26 cellular contexts compared by ENCODE assay signal in genomic region chr1:41226816-41227215, GRCh38.
"Had no signal": no experiment of that assay in that cellular context is flagged by ENCODE, and none has a peak within 500 bp of the region (broad histone marks: within the 10 kb centered on the region; RNA-seq: fewer than 3 reads in every experiment).

No MANE protein-coding gene starts in this region.

- ATAC-seq: activated CD8-positive, alpha-beta T cell treated with anti-CD3 and anti-CD28 coated beads for 36 hours; activated T-helper 17 cell treated with anti-CD3 and anti-CD28 coated beads, Interleukin-2, amount 50 U/mL, for 72 hours; gastroesophageal sphincter; mucosa of descending colon; naive thymus-derived CD4-positive, alpha-beta T cell; psoas muscle; right cardiac atrium had no signal

- H3K36me3 ChIP-seq: gastroesophageal sphincter, heart left ventricle, ovary, thoracic aorta, upper lobe of left lung had no signal

- H3K27me3 Mint-ChIP-seq: activated B cell treated with CpG ODN at 0.5 μM for 24 hours; activated CD8-positive, alpha-beta T cell treated with anti-CD3 and anti-CD28 coated beads for 36 hours; activated naive CD8-positive, alpha-beta T cell treated with anti-CD3 and anti-CD28 coated beads, Interleukin-2, amount 10 ng/mL, durations not matched to agents 7 days and 5 days; activated T-helper 17 cell treated with anti-CD3 and anti-CD28 coated beads, Interleukin-2, amount 50 U/mL, for 72 hours; brain; central memory CD8-positive, alpha-beta T cell; memory B cell; naive thymus-derived CD4-positive, alpha-beta T cell had no signal

- H3K4me3 Mint-ChIP-seq: activated B cell treated with CpG ODN at 0.5 μM for 24 hours; activated CD8-positive, alpha-beta T cell treated with anti-CD3 and anti-CD28 coated beads for 36 hours; activated naive CD8-positive, alpha-beta T cell treated with anti-CD3 and anti-CD28 coated beads, Interleukin-2, amount 10 ng/mL, durations not matched to agents 7 days and 5 days; activated T-helper 17 cell treated with anti-CD3 and anti-CD28 coated beads, Interleukin-2, amount 50 U/mL, for 72 hours; brain; central memory CD8-positive, alpha-beta T cell; immature natural killer cell; memory B cell; naive thymus-derived CD4-positive, alpha-beta T cell had no signal

- H3K9me3 ChIP-seq: gastroesophageal sphincter, heart left ventricle, mucosa of descending colon, ovary, psoas muscle, thoracic aorta, upper lobe of left lung had no signal

- H3K4me1 Mint-ChIP-seq: activated T-helper 17 cell treated with anti-CD3 and anti-CD28 coated beads, Interleukin-2, amount 50 U/mL, for 72 hours had no signal

- H3K27me3 ChIP-seq: gastroesophageal sphincter, heart left ventricle, ovary, upper lobe of left lung had no signal

- H3K27ac ChIP-seq: coronary artery, gastroesophageal sphincter, heart left ventricle, ovary, psoas muscle, thoracic aorta, upper lobe of left lung had no signal

- DNase-seq: activated B cell treated with CpG ODN at 0.5 μM for 24 hours; activated CD4-positive, alpha-beta T cell treated with anti-CD3 and anti-CD28 coated beads for 48 hours; activated CD8-positive, alpha-beta T cell treated with anti-CD3 and anti-CD28 coated beads for 36 hours; activated naive CD4-positive, alpha-beta T cell; activated naive CD8-positive, alpha-beta T cell treated with anti-CD3 and anti-CD28 coated beads, Interleukin-2, amount 10 ng/mL, durations not matched to agents 7 days and 5 days; activated T-cell treated with anti-CD3 and anti-CD28 coated beads, Interleukin-2, amount 50 U/mL, for 1 hour; anterior cingulate cortex; heart left ventricle; immature natural killer cell; kidney glomerular epithelial cell; mucosa of descending colon; naive thymus-derived CD4-positive, alpha-beta T cell; ovary; psoas muscle; right cardiac atrium; small intestine; stimulated activated CD4-positive, alpha-beta T cell treated with anti-CD3 and anti-CD28 coated beads, Interleukin-4, amount 100 ng/mL, for 1 hour; T-helper 2 cell; upper lobe of left lung had no signal

- H3K27ac Mint-ChIP-seq: activated B cell treated with CpG ODN at 0.5 μM for 24 hours; activated CD8-positive, alpha-beta T cell treated with anti-CD3 and anti-CD28 coated beads for 36 hours; activated naive CD8-positive, alpha-beta T cell treated with anti-CD3 and anti-CD28 coated beads, Interleukin-2, amount 10 ng/mL, durations not matched to agents 7 days and 5 days; activated T-helper 17 cell treated with anti-CD3 and anti-CD28 coated beads, Interleukin-2, amount 50 U/mL, for 72 hours; immature natural killer cell; memory B cell; naive thymus-derived CD4-positive, alpha-beta T cell had no signal

- H3K4me3 ChIP-seq: coronary artery, gastroesophageal sphincter, heart left ventricle, mucosa of descending colon, ovary, psoas muscle, thoracic aorta, upper lobe of left lung had no signal

- H3K9me3 Mint-ChIP-seq: activated B cell treated with CpG ODN at 0.5 μM for 24 hours; activated CD8-positive, alpha-beta T cell treated with anti-CD3 and anti-CD28 coated beads for 36 hours; activated naive CD8-positive, alpha-beta T cell treated with anti-CD3 and anti-CD28 coated beads, Interleukin-2, amount 10 ng/mL, durations not matched to agents 7 days and 5 days; activated T-helper 17 cell treated with anti-CD3 and anti-CD28 coated beads, Interleukin-2, amount 50 U/mL, for 72 hours; central memory CD8-positive, alpha-beta T cell; immature natural killer cell; memory B cell had no signal
